In the genomic region with DNA sequence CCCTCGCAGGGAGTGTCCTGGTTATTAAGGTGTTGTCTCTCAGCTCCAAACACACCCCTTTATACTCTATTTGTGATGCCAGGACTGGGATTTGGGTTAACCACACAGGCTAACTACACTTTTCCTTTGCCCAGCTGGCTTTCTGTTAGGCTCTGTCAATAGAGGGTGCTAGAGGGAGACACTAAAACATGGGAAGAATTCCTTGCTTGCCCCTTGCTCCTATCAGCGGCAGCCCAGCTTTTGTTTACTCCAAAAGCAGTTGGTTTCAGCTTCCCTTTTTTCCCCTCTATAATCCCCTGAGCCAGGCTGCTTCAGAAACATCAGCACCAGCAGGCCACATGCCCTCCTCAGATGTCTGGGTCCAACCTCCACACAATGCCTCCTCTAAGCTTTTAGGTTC, we compare ENCODE assay signal across 8 cellular contexts.
DNase-seq lines count a peak whose midpoint lies in the region; ATAC-seq, FAIRE-seq and TF ChIP-seq lines count a peak whose summit lies in the region.

No MANE protein-coding gene starts in this region.

- H3K27me3 Mint-ChIP-seq in WTC11 (ENCODE audit: low read depth) = no peaks in the 10 kb centered on the region

- H3K27me3 ChIP-seq in MM.1S (replicated peaks; ENCODE audit: insufficient read depth, low read length) = no peaks in the 10 kb centered on the region

- TF ChIP-seq POLR2A in GM12892 (IDR thresholded peaks at IDR 0.05; ENCODE audit: low read depth, low read length) = no peak

- no peaks in the 10 kb centered on the region for H3K9me3 ChIP-seq in MM.1S (replicated peaks; ENCODE audit: insufficient read depth, low read length)

- no peak for FAIRE-seq in GM12892 (lab: Jason Lieb, UNC)

- H3K9me3 Mint-ChIP-seq in WTC11 = no peaks in the 10 kb centered on the region

- peak overlapping the region; percentile 47 for H3K27ac Mint-ChIP-seq in WTC11

- ATAC-seq in WTC11 (peak; percentile 98), left colon (peak; percentile 58), GM18870 (IDR thresholded peaks at IDR 0.05; ENCODE audit: unreplicated experiment) (no peak), HG03045 (IDR thresholded peaks at IDR 0.05; ENCODE audit: unreplicated experiment) (no peak)

- no peaks in the 10 kb centered on the region for H3K36me3 Mint-ChIP-seq in WTC11

- no peak overlapping the region for H3K4me3 ChIP-seq in MM.1S (ENCODE audit: low read length)

- intact Hi-C loops in left colon (cut with DNase I, micrococcal nuclease) = no loop called here

- no peaks in the 10 kb centered on the region for H4K20me1 ChIP-seq in MM.1S (ENCODE audit: insufficient read depth, low read length)

- H3K9me2 ChIP-seq in MM.1S (replicated peaks; ENCODE audit: insufficient read depth, low read length) = no peaks in the 10 kb centered on the region

- peak; percentile 17 for DNase-seq in DMS153 treated with DMSO at 0.1 percent for 48 hours (lab: John Stamatoyannopoulos, UW; ENCODE audit: unreplicated experiment)
- DNase-seq in MM.1S = no peak
- peak; percentile 52 for DNase-seq in WTC11 (ENCODE audit: low spot score)
- peak in 1 of 2 donors; percentile 7 for DNase-seq in left colon
- no peak for DNase-seq in stimulated activated CD4-positive, alpha-beta T cell treated with anti-CD3 and anti-CD28 coated beads, Interleukin-4, amount 100 ng/mL, for 24 hours
- no peak for DNase-seq in GM12892 (ENCODE audit: insufficient read length)

- no peaks in the 10 kb centered on the region for H3K36me3 ChIP-seq in MM.1S (replicated peaks; ENCODE audit: insufficient read depth, low read length)

- CTCF ChIA-PET in WTC11 (lab: Charles Lee) = interaction anchor here (0.6 to 1.9 kb wide), 18 partner anchors 9 to 1358 kb away, joined by 3 to 21 read pairs (median 4); no protein-coding TSS in a partner anchor

- no peak overlapping the region for H3K9ac ChIP-seq in MM.1S (ENCODE audit: low read length)

- H3K79me2 ChIP-seq in MM.1S (ENCODE audit: low read length) = no peaks in the 10 kb centered on the region

- TF ChIP-seq CTCF in MM.1S (IDR thresholded peaks at IDR 0.05; ENCODE audit: low read length) = peak; percentile 30
- TF ChIP-seq CTCF in WTC11 (IDR thresholded peaks at IDR 0.05) = 0 out of 2 replicates have a peak, but pooled peaks have one; percentile 7

- H3K4me1 Mint-ChIP-seq in WTC11 = peaks cover 10% of the 10 kb centered on the region

- H2AFZ ChIP-seq in MM.1S (ENCODE audit: low read length) = no peak overlapping the region

- POLR2A ChIA-PET in WTC11 (lab: Charles Lee) = no interaction called here

- H3F3A ChIP-seq in MM.1S (ENCODE audit: insufficient read depth, low read length) = no peaks in the 10 kb centered on the region

- H3K4me2 ChIP-seq in MM.1S (ENCODE audit: low read depth, low read length) = no peak overlapping the region

- H3K27ac ChIP-seq in MM.1S (ENCODE audit: low read length) = no peak overlapping the region

- no peaks in the 10 kb centered on the region for H3K4me1 ChIP-seq in MM.1S (ENCODE audit: low read length)

- H3K4me3 Mint-ChIP-seq in WTC11 = no peak overlapping the region

TF ChIP-seq in WTC11, 78 proteins besides CTCF, POLR2A, EP300 and RAD21 (continues in another document):
- TF ChIP-seq SMAD4 (CRISPR knock-in tag; IDR thresholded peaks at IDR 0.05) (no peak), ATF1 (CRISPR knock-in tag; IDR thresholded peaks at IDR 0.05) (no peak), MXD4 (CRISPR knock-in tag; IDR thresholded peaks at IDR 0.05; ENCODE audit: borderline replicate concordance) (no peak), CBFB (CRISPR knock-in tag; IDR thresholded peaks at IDR 0.05; ENCODE audit: low read depth) (no peak), NR3C1 (CRISPR knock-in tag; conservative IDR thresholded peaks at IDR 0.05; ENCODE audit: low read depth) (no peak), NFE2L1 (CRISPR knock-in tag; IDR thresholded peaks at IDR 0.05) (no peak), ZNF416 (CRISPR knock-in tag; IDR thresholded peaks at IDR 0.05) (no peak), MYBL2 (CRISPR knock-in tag; IDR thresholded peaks at IDR 0.05) (no peak), RELA (CRISPR knock-in tag; IDR thresholded peaks at IDR 0.05; ENCODE audit: borderline replicate concordance) (no peak)
- TF ChIP-seq, protein P1, sequence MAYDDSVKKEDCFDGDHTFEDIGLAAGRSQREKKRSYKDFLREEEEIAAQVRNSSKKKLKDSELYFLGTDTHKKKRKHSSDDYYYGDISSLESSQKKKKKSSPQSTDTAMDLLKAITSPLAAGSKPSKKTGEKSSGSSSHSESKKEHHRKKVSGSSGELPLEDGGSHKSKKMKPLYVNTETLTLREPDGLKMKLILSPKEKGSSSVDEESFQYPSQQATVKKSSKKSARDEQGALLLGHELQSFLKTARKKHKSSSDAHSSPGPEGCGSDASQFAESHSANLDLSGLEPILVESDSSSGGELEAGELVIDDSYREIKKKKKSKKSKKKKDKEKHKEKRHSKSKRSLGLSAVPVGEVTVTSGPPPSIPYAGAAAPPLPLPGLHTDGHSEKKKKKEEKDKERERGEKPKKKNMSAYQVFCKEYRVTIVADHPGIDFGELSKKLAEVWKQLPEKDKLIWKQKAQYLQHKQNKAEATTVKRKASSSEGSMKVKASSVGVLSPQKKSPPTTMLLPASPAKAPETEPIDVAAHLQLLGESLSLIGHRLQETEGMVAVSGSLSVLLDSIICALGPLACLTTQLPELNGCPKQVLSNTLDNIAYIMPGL (CRISPR knock-in tag; IDR thresholded peaks at IDR 0.05) = no peak
- TF ChIP-seq, protein P2, sequence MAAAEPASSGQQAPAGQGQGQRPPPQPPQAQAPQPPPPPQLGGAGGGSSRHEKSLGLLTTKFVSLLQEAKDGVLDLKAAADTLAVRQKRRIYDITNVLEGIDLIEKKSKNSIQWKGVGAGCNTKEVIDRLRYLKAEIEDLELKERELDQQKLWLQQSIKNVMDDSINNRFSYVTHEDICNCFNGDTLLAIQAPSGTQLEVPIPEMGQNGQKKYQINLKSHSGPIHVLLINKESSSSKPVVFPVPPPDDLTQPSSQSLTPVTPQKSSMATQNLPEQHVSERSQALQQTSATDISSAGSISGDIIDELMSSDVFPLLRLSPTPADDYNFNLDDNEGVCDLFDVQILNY (CRISPR knock-in tag; IDR thresholded peaks at IDR 0.05) = no peak
- TF ChIP-seq, protein P3, sequence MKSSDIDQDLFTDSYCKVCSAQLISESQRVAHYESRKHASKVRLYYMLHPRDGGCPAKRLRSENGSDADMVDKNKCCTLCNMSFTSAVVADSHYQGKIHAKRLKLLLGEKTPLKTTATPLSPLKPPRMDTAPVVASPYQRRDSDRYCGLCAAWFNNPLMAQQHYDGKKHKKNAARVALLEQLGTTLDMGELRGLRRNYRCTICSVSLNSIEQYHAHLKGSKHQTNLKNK (CRISPR knock-in tag; IDR thresholded peaks at IDR 0.05) = no peak
- TF ChIP-seq, protein P4, sequence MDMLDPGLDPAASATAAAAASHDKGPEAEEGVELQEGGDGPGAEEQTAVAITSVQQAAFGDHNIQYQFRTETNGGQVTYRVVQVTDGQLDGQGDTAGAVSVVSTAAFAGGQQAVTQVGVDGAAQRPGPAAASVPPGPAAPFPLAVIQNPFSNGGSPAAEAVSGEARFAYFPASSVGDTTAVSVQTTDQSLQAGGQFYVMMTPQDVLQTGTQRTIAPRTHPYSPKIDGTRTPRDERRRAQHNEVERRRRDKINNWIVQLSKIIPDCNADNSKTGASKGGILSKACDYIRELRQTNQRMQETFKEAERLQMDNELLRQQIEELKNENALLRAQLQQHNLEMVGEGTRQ (CRISPR knock-in tag; IDR thresholded peaks at IDR 0.05) = no peak
- TF ChIP-seq, protein P5, sequence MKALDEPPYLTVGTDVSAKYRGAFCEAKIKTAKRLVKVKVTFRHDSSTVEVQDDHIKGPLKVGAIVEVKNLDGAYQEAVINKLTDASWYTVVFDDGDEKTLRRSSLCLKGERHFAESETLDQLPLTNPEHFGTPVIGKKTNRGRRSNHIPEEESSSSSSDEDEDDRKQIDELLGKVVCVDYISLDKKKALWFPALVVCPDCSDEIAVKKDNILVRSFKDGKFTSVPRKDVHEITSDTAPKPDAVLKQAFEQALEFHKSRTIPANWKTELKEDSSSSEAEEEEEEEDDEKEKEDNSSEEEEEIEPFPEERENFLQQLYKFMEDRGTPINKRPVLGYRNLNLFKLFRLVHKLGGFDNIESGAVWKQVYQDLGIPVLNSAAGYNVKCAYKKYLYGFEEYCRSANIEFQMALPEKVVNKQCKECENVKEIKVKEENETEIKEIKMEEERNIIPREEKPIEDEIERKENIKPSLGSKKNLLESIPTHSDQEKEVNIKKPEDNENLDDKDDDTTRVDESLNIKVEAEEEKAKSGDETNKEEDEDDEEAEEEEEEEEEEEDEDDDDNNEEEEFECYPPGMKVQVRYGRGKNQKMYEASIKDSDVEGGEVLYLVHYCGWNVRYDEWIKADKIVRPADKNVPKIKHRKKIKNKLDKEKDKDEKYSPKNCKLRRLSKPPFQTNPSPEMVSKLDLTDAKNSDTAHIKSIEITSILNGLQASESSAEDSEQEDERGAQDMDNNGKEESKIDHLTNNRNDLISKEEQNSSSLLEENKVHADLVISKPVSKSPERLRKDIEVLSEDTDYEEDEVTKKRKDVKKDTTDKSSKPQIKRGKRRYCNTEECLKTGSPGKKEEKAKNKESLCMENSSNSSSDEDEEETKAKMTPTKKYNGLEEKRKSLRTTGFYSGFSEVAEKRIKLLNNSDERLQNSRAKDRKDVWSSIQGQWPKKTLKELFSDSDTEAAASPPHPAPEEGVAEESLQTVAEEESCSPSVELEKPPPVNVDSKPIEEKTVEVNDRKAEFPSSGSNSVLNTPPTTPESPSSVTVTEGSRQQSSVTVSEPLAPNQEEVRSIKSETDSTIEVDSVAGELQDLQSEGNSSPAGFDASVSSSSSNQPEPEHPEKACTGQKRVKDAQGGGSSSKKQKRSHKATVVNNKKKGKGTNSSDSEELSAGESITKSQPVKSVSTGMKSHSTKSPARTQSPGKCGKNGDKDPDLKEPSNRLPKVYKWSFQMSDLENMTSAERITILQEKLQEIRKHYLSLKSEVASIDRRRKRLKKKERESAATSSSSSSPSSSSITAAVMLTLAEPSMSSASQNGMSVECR (CRISPR knock-in tag; IDR thresholded peaks at IDR 0.05; ENCODE audit: borderline replicate concordance) = no peak

Comparison
In these comparisons a context has a peak if more than half of its experiments do, and no peak if none do; other contexts are left out.
1. DNase-seq: peak in DMS153 treated with DMSO at 0.1 percent for 48 hours (single experiment) and WTC11 (single experiment); none in MM.1S (single experiment), stimulated activated CD4-positive, alpha-beta T cell treated with anti-CD3 and anti-CD28 coated beads, Interleukin-4, amount 100 ng/mL, for 24 hours (single experiment) and GM12892 (single experiment).
2. ATAC-seq: peak in WTC11 (single experiment) and left colon (single experiment); none in GM18870 (single experiment) and HG03045 (single experiment).